In genomic region chr7:18413447-18413846, GRCh38 we compare ENCODE assay signal across 9 cellular contexts.
"Had no signal": no experiment of that assay in that cellular context is flagged by ENCODE, and none has a peak within 500 bp of the region (broad histone marks: within the 10 kb centered on the region; RNA-seq: fewer than 3 reads in every experiment).

No MANE protein-coding gene starts in this region.

- H2AFZ ChIP-seq: GM23248 had no signal

- FAIRE-seq: H1 had no signal

- H3K36me3 Mint-ChIP-seq: IgD-negative memory B cell had no signal

- H3K9me3 Mint-ChIP-seq: HFFc6 had no signal

- ATAC-seq: HCT116 had no signal

- H3K27ac ChIP-seq: GM23248, HL-60 had no signal

- H3K9ac ChIP-seq: GM23248 had no signal

- H3K27ac Mint-ChIP-seq: HFFc6, IgD-negative memory B cell had no signal

- H3K27me3 Mint-ChIP-seq: IgD-negative memory B cell had no signal

- H3K9me3 ChIP-seq: HAP-1 had no signal

- H3K4me3 ChIP-seq: GM23248, HAP-1 had no signal

- DNase-seq: GM23248, H7, HFFc6, KG1 had no signal

- H3K36me3 ChIP-seq: HAP-1 had no signal

- H3K4me3 Mint-ChIP-seq: HFFc6, IgD-negative memory B cell had no signal
